ENCODE assay signal across 31 cellular contexts in genomic region chr14:102903889-102904512, GRCh38. TPM values are rescaled to one million over a fixed set of nuclear protein-coding genes. Genes with fewer than 3 reads are reported as not detected.
DNase-seq lines count a peak whose midpoint lies in the region; TF ChIP-seq lines count a peak whose summit lies in the region.
"Had no signal": no experiment of that assay in that cellular context is flagged by ENCODE, and none has a peak within 500 bp of the region (broad histone marks: within the 10 kb centered on the region; RNA-seq: fewer than 3 reads in every experiment).

No MANE protein-coding gene starts in this region.

- no peak overlapping the region for H2BK120ac ChIP-seq in neuronal stem cell (ENCODE audit: low read depth, low read length)

- WGBS in neuronal stem cell (ENCODE audit: extremely low coverage in 2 of 2, insufficient read length in 2 of 2, insufficient replicate concordance in 1 of 2), 2 donors = no CpG with 5 or more reads among the region's 7 CpGs
- 95 to 97% (median 95%) methylated on average over 6 to 7 of the region's 7 CpGs for WGBS in spleen, 5 donors

- no peak overlapping the region for H2BK12ac ChIP-seq in neuronal stem cell (ENCODE audit: low read length)

- no peak for TF ChIP-seq POLR2A in spleen (IDR thresholded peaks at IDR 0.05)

- CTCF ChIA-PET in CD4-positive, alpha-beta memory T cell (lab: Charles Lee; ENCODE audit: partially characterized antibody) = no interaction called here

- H3K4me3 Mint-ChIP-seq in activated T-cell treated with anti-CD3 and anti-CD28 coated beads, Interleukin-2, amount 50 U/mL, for 24 hours = no peak overlapping the region
- H3K4me3 Mint-ChIP-seq in CD4-positive, alpha-beta memory T cell = no peak overlapping the region
- no peak overlapping the region for H3K4me3 Mint-ChIP-seq in mesothelial cell of epicardium

- intact Hi-C loops in CD4-positive, alpha-beta memory T cell (cut with micrococcal nuclease) = no loop called here
- intact Hi-C loops in spleen (cut with DNase I; ENCODE audit: low total_unique reads) = no loop called here

- no peak overlapping the region for H2AK5ac ChIP-seq in neuronal stem cell (ENCODE audit: low read depth, low read length)

- H2BK15ac ChIP-seq in neuronal stem cell (ENCODE audit: low read length) = no peak overlapping the region

- H2BK5ac ChIP-seq in neuronal stem cell (ENCODE audit: low read length) = no peak overlapping the region

- no peak overlapping the region for H3K9ac ChIP-seq in neuronal stem cell (ENCODE audit: low read depth, low read length, poor library complexity)
- H3K9ac ChIP-seq: BLaER1 had no signal

- no peaks in the 10 kb centered on the region for H3K27me3 ChIP-seq in CD4-positive, alpha-beta memory T cell (ENCODE audit: insufficient read depth, low read length)
- no peaks in the 10 kb centered on the region for H3K27me3 ChIP-seq in WERI-Rb-1 (ENCODE audit: insufficient read depth, low read depth, severe bottlenecking)
- no peaks in the 10 kb centered on the region for H3K27me3 ChIP-seq in neuronal stem cell (ENCODE audit: control insufficient read depth in 3 of 3, insufficient read depth in 3 of 3, low read depth in 1 of 3, low read length in 3 of 3)
- H3K27me3 ChIP-seq in spleen (replicated peaks in 1 of 7) = no peaks in the 10 kb centered on the region
- H3K27me3 ChIP-seq: BLaER1, dorsolateral prefrontal cortex, gastroesophageal sphincter, upper lobe of left lung had no signal

- H3K18ac ChIP-seq in neuronal stem cell (ENCODE audit: low read length) = peak overlapping the region; percentile 9

- H4K91ac ChIP-seq in neuronal stem cell (ENCODE audit: low read depth, low read length, poor library complexity) = no peak overlapping the region

- peaks cover 17% of the 10 kb centered on the region for H3K4me1 Mint-ChIP-seq in activated T-cell treated with anti-CD3 and anti-CD28 coated beads, Interleukin-2, amount 50 U/mL, for 24 hours (ENCODE audit: low read depth)
- peaks cover 4 to 10% (median 8%) of the 10 kb centered on the region in 4 donors for H3K4me1 Mint-ChIP-seq in CD4-positive, alpha-beta memory T cell
- H3K4me1 Mint-ChIP-seq in mesothelial cell of epicardium = no peaks in the 10 kb centered on the region

- TF ChIP-seq CTCF in WERI-Rb-1 (IDR thresholded peaks at IDR 0.05; ENCODE audit: low read depth, low read length) = no peak
- no peak for TF ChIP-seq CTCF in mesothelial cell of epicardium (IDR thresholded peaks at IDR 0.05; ENCODE audit: unreplicated experiment)
- TF ChIP-seq CTCF in spleen (IDR thresholded peaks at IDR 0.05 in 8 of 11, conservative IDR thresholded peaks at IDR 0.05 in 3 of 11) = no peak

- no peaks in the 10 kb centered on the region for H3K27me3 Mint-ChIP-seq in activated T-cell treated with anti-CD3 and anti-CD28 coated beads, Interleukin-2, amount 50 U/mL, for 24 hours
- H3K27me3 Mint-ChIP-seq in CD4-positive, alpha-beta memory T cell = no peaks in the 10 kb centered on the region
- H3K27me3 Mint-ChIP-seq in mesothelial cell of epicardium (ENCODE audit: low read depth) = no peaks in the 10 kb centered on the region

- peak overlapping the region; percentile 69 for H3K27ac Mint-ChIP-seq in activated T-cell treated with anti-CD3 and anti-CD28 coated beads, Interleukin-2, amount 50 U/mL, for 24 hours
- H3K27ac Mint-ChIP-seq in CD4-positive, alpha-beta memory T cell = peak overlapping the region in 4 of 7 donors; percentile 4 to 51 (median 32)
- H3K27ac Mint-ChIP-seq in mesothelial cell of epicardium = no peak overlapping the region

- no peaks in the 10 kb centered on the region for H3K9me3 Mint-ChIP-seq in activated T-cell treated with anti-CD3 and anti-CD28 coated beads, Interleukin-2, amount 50 U/mL, for 24 hours
- H3K9me3 Mint-ChIP-seq in CD4-positive, alpha-beta memory T cell = peaks cover 0 to 2% (median 0%) of the 10 kb centered on the region in 8 donors
- no peaks in the 10 kb centered on the region for H3K9me3 Mint-ChIP-seq in mesothelial cell of epicardium

- H3K36me3 Mint-ChIP-seq in activated T-cell treated with anti-CD3 and anti-CD28 coated beads, Interleukin-2, amount 50 U/mL, for 24 hours (ENCODE audit: low read depth) = peaks cover 92% of the 10 kb centered on the region
- peaks cover 26 to 58% of the 10 kb centered on the region in 2 donors for H3K36me3 Mint-ChIP-seq in CD4-positive, alpha-beta memory T cell
- H3K36me3 Mint-ChIP-seq in mesothelial cell of epicardium = peaks cover 32% of the 10 kb centered on the region

- H3K4ac ChIP-seq in neuronal stem cell (ENCODE audit: low read length) = no peak overlapping the region

- peak overlapping the region; percentile 59 for H3K23ac ChIP-seq in neuronal stem cell (ENCODE audit: low read depth, low read length, poor library complexity)

- H3K4me2 ChIP-seq in neuronal stem cell (ENCODE audit: insufficient read depth, low read length, poor library complexity, severe bottlenecking) = no peak overlapping the region
- H3K4me2 ChIP-seq: BLaER1, PC-9 had no signal

- H3K4me3 ChIP-seq in CD4-positive, alpha-beta memory T cell (ENCODE audit: low read length in 2 of 2) = no peak overlapping the region
- H3K4me3 ChIP-seq in WERI-Rb-1 (ENCODE audit: low read depth, low read length) = no peak overlapping the region
- no peak overlapping the region for H3K4me3 ChIP-seq in neuronal stem cell (ENCODE audit: low read length in 2 of 2)
- no peak overlapping the region for H3K4me3 ChIP-seq in spleen
- H3K4me3 ChIP-seq: BLaER1, dorsolateral prefrontal cortex, gastroesophageal sphincter, PC-9, skin epidermis, upper lobe of left lung had no signal

- H3K14ac ChIP-seq in neuronal stem cell (ENCODE audit: low read length) = no peak overlapping the region

- POLR2A ChIA-PET in CD4-positive, alpha-beta memory T cell (lab: Charles Lee; ENCODE audit: partially characterized antibody) = interaction anchor here (1.1 kb wide), 1 partner anchor 128 kb away, joined by 3 read pairs; no protein-coding TSS in a partner anchor

- H4K8ac ChIP-seq in neuronal stem cell (ENCODE audit: low read depth, low read length) = no peak overlapping the region

- H3K27ac ChIP-seq in CD4-positive, alpha-beta memory T cell (ENCODE audit: low read depth, low read length) = no peak overlapping the region
- H3K27ac ChIP-seq in WERI-Rb-1 (peak overlapping the region; percentile 65), neuronal stem cell (replicated peaks; ENCODE audit: low read length) (no peak overlapping the region), spleen (peak overlapping the region in 1 of 8 donors; percentile 90)
- H3K27ac ChIP-seq: BLaER1, dorsolateral prefrontal cortex, gastroesophageal sphincter, PC-9, skin epidermis, upper lobe of left lung, VCaP had no signal

- H3K4me1 ChIP-seq in CD4-positive, alpha-beta memory T cell (ENCODE audit: insufficient read depth, low read length) = no peaks in the 10 kb centered on the region
- H3K4me1 ChIP-seq in neuronal stem cell (ENCODE audit: control insufficient read depth in 2 of 2, insufficient read depth in 1 of 2, low read depth in 1 of 2, low read length in 2 of 2) (no peaks in the 10 kb centered on the region), spleen (peaks cover 4 to 59% (median 37%) of the 10 kb centered on the region in 6 donors)
- H3K4me1 ChIP-seq: Caco-2, gastroesophageal sphincter had no signal

- H3K9me3 ChIP-seq in CD4-positive, alpha-beta memory T cell (ENCODE audit: control insufficient read depth in 1 of 2, low read length in 2 of 2) = no peaks in the 10 kb centered on the region
- H3K9me3 ChIP-seq in WERI-Rb-1 (ENCODE audit: severe bottlenecking) (no peaks in the 10 kb centered on the region), neuronal stem cell (replicated peaks in 1 of 2; ENCODE audit: control insufficient read depth in 2 of 2, insufficient read depth in 1 of 2, low read depth in 1 of 2, low read length in 2 of 2) (peaks cover 12 to 13% of the 10 kb centered on the region in 2 donors), spleen (no peaks in the 10 kb centered on the region)
- H3K9me3 ChIP-seq: BLaER1, Caco-2, gastroesophageal sphincter, upper lobe of left lung had no signal

- DNase-seq in activated T-cell treated with anti-CD3 and anti-CD28 coated beads, Interleukin-2, amount 50 U/mL, for 24 hours = no peak
- no peak for DNase-seq in activated T-cell treated with anti-CD3 and anti-CD28 coated beads for 4 hours
- no peak for DNase-seq in CD4-positive, alpha-beta memory T cell
- DNase-seq in WERI-Rb-1 = no peak
- no peak for DNase-seq in neuronal stem cell (ENCODE audit: low spot score)
- no peak for DNase-seq in mesothelial cell of epicardium (ENCODE audit: low spot score in 2 of 2, unreplicated experiment in 2 of 2)
- no peak for DNase-seq in spleen
- no peak for DNase-seq in NCI-H2171 (lab: John Stamatoyannopoulos, UW)
- DNase-seq: ACHN; activated CD4-positive, alpha-beta T cell treated with anti-CD3 and anti-CD28 coated beads, Interleukin-2, amount 50 U/mL, for 48 hours; activated T-cell treated with anti-CD3 and anti-CD28 coated beads, Interleukin-2, amount 50 U/mL, for 1 hour; Caco-2; cerebellar nuclear complex; hippocampal formation; left cardiac atrium; mesenchymal stem cell; NCI-H1092; NCI-H1694 treated with DMSO at 0.1 percent for 48 hours; NCI-H524 treated with DMSO at 0.1 percent for 48 hours; PC-9; retina; Right ventricle myocardium superior; stimulated activated CD4-positive, alpha-beta T cell treated with anti-CD3 and anti-CD28 coated beads, Interleukin-1b, Interleukin-23, amount 100 ng/mL, for 48 hours; stimulated activated CD8-positive, alpha-beta memory T cell treated with anti-CD3 and anti-CD28 coated beads, Interleukin-4, amount 100 ng/mL, for 48 hours; substantia nigra had no signal

- H3K36me3 ChIP-seq in CD4-positive, alpha-beta memory T cell (ENCODE audit: insufficient read depth, low read length) = peaks cover 24% of the 10 kb centered on the region
- H3K36me3 ChIP-seq in WERI-Rb-1 (peaks cover 29% of the 10 kb centered on the region), neuronal stem cell (replicated peaks in 1 of 2; ENCODE audit: control insufficient read depth in 2 of 2, insufficient read depth in 2 of 2, low read length in 2 of 2) (peaks cover 15 to 52% of the 10 kb centered on the region in 2 donors), spleen (peaks cover 3 to 96% (median 63%) of the 10 kb centered on the region in 6 donors)

- no peak overlapping the region for H2AFZ ChIP-seq in neuronal stem cell (ENCODE audit: low read length)
- H2AFZ ChIP-seq: PC-9 had no signal

- no peaks in the 10 kb centered on the region for H3K79me1 ChIP-seq in neuronal stem cell (ENCODE audit: low read depth, low read length)

RNA-seq across cellular contexts. Expression of gene AMN, which starts 18.5 kb away (rescaled TPM):
- 1 to 10 TPM; 5.1 to 7.1 TPM for total RNA-seq in CD4-positive, alpha-beta memory T cell
- polyA plus RNA-seq in CD4-positive, alpha-beta memory T cell = 1 to 10 TPM in 1 of 2 donors, under 1 TPM in 1; 0.77 to 2.1 TPM
- 0.46 TPM for polyA plus RNA-seq in neuronal stem cell (2013, experiment 1 of 2)
- 0.28 TPM for polyA plus RNA-seq in neuronal stem cell (2013, experiment 2 of 2)
- total RNA-seq in mesothelial cell of epicardium = 2.5 to 3.5 TPM (median 2.7 TPM) in 3 replicates
- total RNA-seq in spleen = 1 to 10 TPM in 6 of 7 donors, under 1 TPM in 1; 0.65 to 3.0 (median 2.4) TPM
- polyA plus RNA-seq in spleen = 1 to 10 TPM; 1.6 to 2.2 (median 2.1) TPM
- total RNA-seq: Right ventricle myocardium superior had no signal
